In the genomic region with DNA sequence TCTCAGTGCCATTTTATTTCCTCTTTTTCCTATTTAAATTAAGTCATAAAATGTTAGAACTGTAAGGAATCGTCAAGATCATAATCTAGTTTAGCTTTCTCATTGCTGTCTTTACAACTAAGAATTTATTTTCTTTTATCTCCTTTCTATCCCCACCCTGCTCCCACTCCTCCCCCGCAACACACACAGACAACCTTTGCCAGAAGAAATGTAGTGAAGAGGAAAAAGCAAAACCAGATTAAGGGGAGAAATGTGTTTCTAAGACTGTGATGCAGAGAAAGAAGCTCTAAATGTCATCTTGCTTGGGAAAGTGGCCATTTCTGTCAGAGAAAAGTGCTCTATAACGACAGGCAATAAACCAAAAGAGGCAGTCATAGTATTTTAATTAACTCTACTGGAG, we compare ENCODE assay signal across 1 cellular context.
TF ChIP-seq lines count a peak whose summit lies in the region.

No MANE protein-coding gene starts in this region.

TF ChIP-seq in GM23338, 12 proteins besides CTCF, POLR2A, EP300 and RAD21 (continued from another document):
- TF ChIP-seq, protein P1, sequence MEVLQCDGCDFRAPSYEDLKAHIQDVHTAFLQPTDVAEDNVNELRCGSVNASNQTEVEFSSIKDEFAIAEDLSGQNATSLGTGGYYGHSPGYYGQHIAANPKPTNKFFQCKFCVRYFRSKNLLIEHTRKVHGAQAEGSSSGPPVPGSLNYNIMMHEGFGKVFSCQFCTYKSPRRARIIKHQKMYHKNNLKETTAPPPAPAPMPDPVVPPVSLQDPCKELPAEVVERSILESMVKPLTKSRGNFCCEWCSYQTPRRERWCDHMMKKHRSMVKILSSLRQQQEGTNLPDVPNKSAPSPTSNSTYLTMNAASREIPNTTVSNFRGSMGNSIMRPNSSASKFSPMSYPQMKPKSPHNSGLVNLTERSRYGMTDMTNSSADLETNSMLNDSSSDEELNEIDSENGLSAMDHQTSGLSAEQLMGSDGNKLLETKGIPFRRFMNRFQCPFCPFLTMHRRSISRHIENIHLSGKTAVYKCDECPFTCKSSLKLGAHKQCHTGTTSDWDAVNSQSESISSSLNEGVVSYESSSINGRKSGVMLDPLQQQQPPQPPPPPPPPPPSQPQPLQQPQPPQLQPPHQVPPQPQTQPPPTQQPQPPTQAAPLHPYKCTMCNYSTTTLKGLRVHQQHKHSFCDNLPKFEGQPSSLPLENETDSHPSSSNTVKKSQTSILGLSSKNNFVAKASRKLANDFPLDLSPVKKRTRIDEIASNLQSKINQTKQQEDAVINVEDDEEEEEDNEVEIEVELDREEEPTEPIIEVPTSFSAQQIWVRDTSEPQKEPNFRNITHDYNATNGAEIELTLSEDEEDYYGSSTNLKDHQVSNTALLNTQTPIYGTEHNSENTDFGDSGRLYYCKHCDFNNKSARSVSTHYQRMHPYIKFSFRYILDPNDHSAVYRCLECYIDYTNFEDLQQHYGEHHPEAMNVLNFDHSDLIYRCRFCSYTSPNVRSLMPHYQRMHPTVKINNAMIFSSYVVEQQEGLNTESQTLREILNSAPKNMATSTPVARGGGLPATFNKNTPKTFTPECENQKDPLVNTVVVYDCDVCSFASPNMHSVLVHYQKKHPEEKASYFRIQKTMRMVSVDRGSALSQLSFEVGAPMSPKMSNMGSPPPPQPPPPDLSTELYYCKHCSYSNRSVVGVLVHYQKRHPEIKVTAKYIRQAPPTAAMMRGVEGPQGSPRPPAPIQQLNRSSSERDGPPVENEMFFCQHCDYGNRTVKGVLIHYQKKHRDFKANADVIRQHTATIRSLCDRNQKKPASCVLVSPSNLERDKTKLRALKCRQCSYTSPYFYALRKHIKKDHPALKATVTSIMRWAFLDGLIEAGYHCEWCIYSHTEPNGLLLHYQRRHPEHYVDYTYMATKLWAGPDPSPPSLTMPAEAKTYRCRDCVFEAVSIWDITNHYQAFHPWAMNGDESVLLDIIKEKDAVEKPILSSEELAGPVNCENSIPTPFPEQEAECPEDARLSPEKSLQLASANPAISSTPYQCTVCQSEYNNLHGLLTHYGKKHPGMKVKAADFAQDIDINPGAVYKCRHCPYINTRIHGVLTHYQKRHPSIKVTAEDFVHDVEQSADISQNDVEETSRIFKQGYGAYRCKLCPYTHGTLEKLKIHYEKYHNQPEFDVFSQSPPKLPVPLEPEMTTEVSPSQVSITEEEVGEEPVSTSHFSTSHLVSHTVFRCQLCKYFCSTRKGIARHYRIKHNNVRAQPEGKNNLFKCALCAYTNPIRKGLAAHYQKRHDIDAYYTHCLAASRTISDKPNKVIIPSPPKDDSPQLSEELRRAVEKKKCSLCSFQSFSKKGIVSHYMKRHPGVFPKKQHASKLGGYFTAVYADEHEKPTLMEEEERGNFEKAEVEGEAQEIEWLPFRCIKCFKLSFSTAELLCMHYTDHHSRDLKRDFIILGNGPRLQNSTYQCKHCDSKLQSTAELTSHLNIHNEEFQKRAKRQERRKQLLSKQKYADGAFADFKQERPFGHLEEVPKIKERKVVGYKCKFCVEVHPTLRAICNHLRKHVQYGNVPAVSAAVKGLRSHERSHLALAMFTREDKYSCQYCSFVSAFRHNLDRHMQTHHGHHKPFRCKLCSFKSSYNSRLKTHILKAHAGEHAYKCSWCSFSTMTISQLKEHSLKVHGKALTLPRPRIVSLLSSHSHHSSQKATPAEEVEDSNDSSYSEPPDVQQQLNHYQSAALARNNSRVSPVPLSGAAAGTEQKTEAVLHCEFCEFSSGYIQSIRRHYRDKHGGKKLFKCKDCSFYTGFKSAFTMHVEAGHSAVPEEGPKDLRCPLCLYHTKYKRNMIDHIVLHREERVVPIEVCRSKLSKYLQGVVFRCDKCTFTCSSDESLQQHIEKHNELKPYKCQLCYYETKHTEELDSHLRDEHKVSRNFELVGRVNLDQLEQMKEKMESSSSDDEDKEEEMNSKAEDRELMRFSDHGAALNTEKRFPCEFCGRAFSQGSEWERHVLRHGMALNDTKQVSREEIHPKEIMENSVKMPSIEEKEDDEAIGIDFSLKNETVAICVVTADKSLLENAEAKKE (CRISPR knock-in tag; IDR thresholded peaks at IDR 0.05) = no peak
- TF ChIP-seq POLR2AphosphoS5 (IDR thresholded peaks at IDR 0.05; ENCODE audit: low read depth) (no peak), CREB1 (CRISPR knock-in tag; IDR thresholded peaks at IDR 0.05; ENCODE audit: low read depth) (no peak), ZNF331 (CRISPR knock-in tag; IDR thresholded peaks at IDR 0.05; ENCODE audit: low read depth) (no peak), STAT1 (IDR thresholded peaks at IDR 0.05; ENCODE audit: unreplicated experiment) (no peak), EZH2 (IDR thresholded peaks at IDR 0.05; ENCODE audit: low read depth, unreplicated experiment) (no peak), JUNB (IDR thresholded peaks at IDR 0.05; ENCODE audit: unreplicated experiment) (no peak), EZH2phosphoT487 (IDR thresholded peaks at IDR 0.05; ENCODE audit: unreplicated experiment) (no peak), NANOG (IDR thresholded peaks at IDR 0.05; ENCODE audit: borderline replicate concordance) (no peak)
- TF ChIP-seq, protein P2, sequence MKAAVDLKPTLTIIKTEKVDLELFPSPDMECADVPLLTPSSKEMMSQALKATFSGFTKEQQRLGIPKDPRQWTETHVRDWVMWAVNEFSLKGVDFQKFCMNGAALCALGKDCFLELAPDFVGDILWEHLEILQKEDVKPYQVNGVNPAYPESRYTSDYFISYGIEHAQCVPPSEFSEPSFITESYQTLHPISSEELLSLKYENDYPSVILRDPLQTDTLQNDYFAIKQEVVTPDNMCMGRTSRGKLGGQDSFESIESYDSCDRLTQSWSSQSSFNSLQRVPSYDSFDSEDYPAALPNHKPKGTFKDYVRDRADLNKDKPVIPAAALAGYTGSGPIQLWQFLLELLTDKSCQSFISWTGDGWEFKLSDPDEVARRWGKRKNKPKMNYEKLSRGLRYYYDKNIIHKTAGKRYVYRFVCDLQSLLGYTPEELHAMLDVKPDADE (IDR thresholded peaks at IDR 0.05) = no peak
- TF ChIP-seq, protein P3, sequence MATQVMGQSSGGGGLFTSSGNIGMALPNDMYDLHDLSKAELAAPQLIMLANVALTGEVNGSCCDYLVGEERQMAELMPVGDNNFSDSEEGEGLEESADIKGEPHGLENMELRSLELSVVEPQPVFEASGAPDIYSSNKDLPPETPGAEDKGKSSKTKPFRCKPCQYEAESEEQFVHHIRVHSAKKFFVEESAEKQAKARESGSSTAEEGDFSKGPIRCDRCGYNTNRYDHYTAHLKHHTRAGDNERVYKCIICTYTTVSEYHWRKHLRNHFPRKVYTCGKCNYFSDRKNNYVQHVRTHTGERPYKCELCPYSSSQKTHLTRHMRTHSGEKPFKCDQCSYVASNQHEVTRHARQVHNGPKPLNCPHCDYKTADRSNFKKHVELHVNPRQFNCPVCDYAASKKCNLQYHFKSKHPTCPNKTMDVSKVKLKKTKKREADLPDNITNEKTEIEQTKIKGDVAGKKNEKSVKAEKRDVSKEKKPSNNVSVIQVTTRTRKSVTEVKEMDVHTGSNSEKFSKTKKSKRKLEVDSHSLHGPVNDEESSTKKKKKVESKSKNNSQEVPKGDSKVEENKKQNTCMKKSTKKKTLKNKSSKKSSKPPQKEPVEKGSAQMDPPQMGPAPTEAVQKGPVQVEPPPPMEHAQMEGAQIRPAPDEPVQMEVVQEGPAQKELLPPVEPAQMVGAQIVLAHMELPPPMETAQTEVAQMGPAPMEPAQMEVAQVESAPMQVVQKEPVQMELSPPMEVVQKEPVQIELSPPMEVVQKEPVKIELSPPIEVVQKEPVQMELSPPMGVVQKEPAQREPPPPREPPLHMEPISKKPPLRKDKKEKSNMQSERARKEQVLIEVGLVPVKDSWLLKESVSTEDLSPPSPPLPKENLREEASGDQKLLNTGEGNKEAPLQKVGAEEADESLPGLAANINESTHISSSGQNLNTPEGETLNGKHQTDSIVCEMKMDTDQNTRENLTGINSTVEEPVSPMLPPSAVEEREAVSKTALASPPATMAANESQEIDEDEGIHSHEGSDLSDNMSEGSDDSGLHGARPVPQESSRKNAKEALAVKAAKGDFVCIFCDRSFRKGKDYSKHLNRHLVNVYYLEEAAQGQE (IDR thresholded peaks at IDR 0.05; ENCODE audit: unreplicated experiment) = no peak
